29 cellular contexts compared by ENCODE assay signal in the genomic region with DNA sequence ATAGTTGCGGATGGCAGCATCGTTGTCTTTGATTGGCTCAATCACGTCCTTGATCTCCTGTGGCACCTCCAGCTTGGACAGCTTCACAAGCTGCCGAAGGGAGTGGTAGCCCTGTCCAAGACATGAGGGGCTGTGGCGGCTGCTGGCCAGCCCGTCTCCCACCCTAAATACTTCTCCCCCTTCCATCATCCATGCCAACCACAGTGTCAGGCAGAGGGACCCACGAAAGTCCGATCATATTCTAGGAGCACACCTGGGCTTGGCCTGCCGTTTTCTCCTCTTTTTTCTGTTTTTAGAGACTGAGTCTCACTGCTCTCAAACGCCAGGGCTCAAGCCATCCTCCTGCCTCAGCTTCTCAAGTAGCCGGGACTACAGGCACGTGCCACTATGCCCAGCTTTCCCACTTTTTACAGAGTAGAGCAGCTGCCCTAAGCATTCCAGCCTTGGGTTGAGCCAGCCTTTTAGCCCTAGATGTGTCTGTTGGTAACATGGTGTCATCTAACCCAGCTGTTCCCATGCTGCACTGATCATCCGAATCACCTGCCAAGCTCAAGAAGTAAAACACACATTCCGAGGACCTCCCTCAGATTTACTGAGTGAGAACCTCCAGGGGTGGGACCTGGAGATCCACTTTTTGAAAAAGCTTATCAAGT. TPM values are rescaled to one million over a fixed set of nuclear protein-coding genes. Genes with fewer than 3 reads are reported as not detected.
DNase-seq lines count a peak whose midpoint lies in the region; ATAC-seq and TF ChIP-seq lines count a peak whose summit lies in the region.
"Had no signal": no experiment of that assay in that cellular context is flagged by ENCODE, and none has a peak within 500 bp of the region (broad histone marks: within the 10 kb centered on the region; RNA-seq: fewer than 3 reads in every experiment).

No MANE protein-coding gene starts in this region.

- H3K4me1 Mint-ChIP-seq in type B pancreatic cell (ENCODE audit: unreplicated experiment), result peaks cover 9% of the 10 kb centered on the region

- ATAC-seq in psoas muscle, result no peak
- no peak for ATAC-seq in sciatic nerve
- ATAC-seq: activated CD8-positive, alpha-beta T cell treated with anti-CD3 and anti-CD28 coated beads, Interleukin-2, amount 10 ng/mL, durations not matched to agents 7 days and 5 days had no signal

- peak overlapping the region; percentile 46 for H3K27ac Mint-ChIP-seq in type B pancreatic cell
- H3K27ac Mint-ChIP-seq: activated CD8-positive, alpha-beta T cell treated with anti-CD3 and anti-CD28 coated beads, Interleukin-2, amount 10 ng/mL, durations not matched to agents 7 days and 5 days; CD4-positive, CD25-positive, alpha-beta regulatory T cell had no signal

- peaks cover 21% of the 10 kb centered on the region for H3K36me3 Mint-ChIP-seq in type B pancreatic cell

- H3K27me3 ChIP-seq in left ventricle myocardium inferior (ENCODE audit: low read depth) (no peaks in the 10 kb centered on the region), psoas muscle (ENCODE audit: insufficient read depth in 3 of 3, low read length in 2 of 3) (no peaks in the 10 kb centered on the region)

- TF ChIP-seq CTCF in left ventricle myocardium inferior (IDR thresholded peaks at IDR 0.05; ENCODE audit: borderline replicate concordance) (no peak), psoas muscle (IDR thresholded peaks at IDR 0.05) (no peak), type B pancreatic cell (conservative IDR thresholded peaks at IDR 0.05) (no peak)

- DNase-seq in NCI-H2196 (lab: John Stamatoyannopoulos, UW; ENCODE audit: unreplicated experiment) (peak; percentile 7), NCI-H2196 treated with DMSO at 0.1 percent for 48 hours (lab: John Stamatoyannopoulos, UW; ENCODE audit: unreplicated experiment) (no peak), left ventricle myocardium inferior (no peak), psoas muscle (no peak), type B pancreatic cell (ENCODE audit: extremely low spot score, unreplicated experiment) (no peak), NCI-H1417 treated with DMSO at 0.1 percent for 48 hours (lab: John Stamatoyannopoulos, UW) (no peak), sciatic nerve (ENCODE audit: low spot score) (no peak)
- DNase-seq in stimulated activated CD4-positive, alpha-beta T cell treated with anti-CD3 and anti-CD28 coated beads, Interleukin-15, amount 100 ng/mL, for 24 hours, result no peak
- DNase-seq: activated CD4-positive, alpha-beta T cell treated with anti-CD3 and anti-CD28 coated beads for 1 hour; activated CD8-positive, alpha-beta T cell treated with anti-CD3 and anti-CD28 coated beads, Interleukin-2, amount 10 ng/mL, durations not matched to agents 7 days and 5 days; activated gamma-delta T cell treated with Interleukin-2 at 50 U/mL for 16 hours; CD4-positive, CD25-positive, alpha-beta regulatory T cell; NCI-H1436; NCI-H2107; NCI-H446 treated with DMSO at 0.1 percent for 48 hours; NCI-H82; RPMI8226; stimulated activated CD4-positive, alpha-beta T cell treated with anti-CD3 and anti-CD28 coated beads, Interleukin-1b, Interleukin-23, amount 100 ng/mL, for 48 hours; stimulated activated CD8-positive, alpha-beta memory T cell treated with anti-CD3 and anti-CD28 coated beads, Interleukin-4, amount 100 ng/mL, for 48 hours had no signal

- H3K9me3 ChIP-seq in left ventricle myocardium inferior (replicated peaks) (no peaks in the 10 kb centered on the region), psoas muscle (no peaks in the 10 kb centered on the region)
- H3K9me3 ChIP-seq: prostate gland had no signal

- peaks cover 97% of the 10 kb centered on the region for H3K4me1 ChIP-seq in left ventricle myocardium inferior
- H3K4me1 ChIP-seq in psoas muscle, result peaks cover 36% of the 10 kb centered on the region
- H3K4me1 ChIP-seq: prostate gland had no signal

- peak overlapping the region; percentile 98 for H3K27ac ChIP-seq in left ventricle myocardium inferior (replicated peaks)
- H3K27ac ChIP-seq in psoas muscle, result peak overlapping the region; percentile 53
- H3K27ac ChIP-seq: 22Rv1, epithelial cell of prostate, prostate gland, SK-N-MC had no signal

- H3K4me3 Mint-ChIP-seq in type B pancreatic cell, result no peak overlapping the region
- H3K4me3 Mint-ChIP-seq: activated CD8-positive, alpha-beta T cell treated with anti-CD3 and anti-CD28 coated beads, Interleukin-2, amount 10 ng/mL, durations not matched to agents 7 days and 5 days had no signal

- 59 to 80% (median 63%) methylated on average over 14 of the region's 14 CpGs for WGBS in psoas muscle, 3 donors

- H3K36me3 ChIP-seq in left ventricle myocardium inferior (peaks cover 61% of the 10 kb centered on the region), psoas muscle (ENCODE audit: insufficient read depth in 1 of 2, low read depth in 1 of 2) (peaks cover 5 to 90% of the 10 kb centered on the region in 2 donors)

- H3K4me3 ChIP-seq in left ventricle myocardium inferior (peak overlapping the region; percentile 58), psoas muscle (no peak overlapping the region)
- H3K4me3 ChIP-seq: prostate gland, SK-N-MC, skin epidermis had no signal

- no peaks in the 10 kb centered on the region for H3K9me3 Mint-ChIP-seq in type B pancreatic cell
- H3K9me3 Mint-ChIP-seq: CD4-positive, CD25-positive, alpha-beta regulatory T cell had no signal

- H3K27me3 Mint-ChIP-seq in type B pancreatic cell, result no peaks in the 10 kb centered on the region
- H3K27me3 Mint-ChIP-seq: CD4-positive, CD25-positive, alpha-beta regulatory T cell had no signal

- intact Hi-C loops in left ventricle myocardium inferior (cut with micrococcal nuclease) (no loop called here), psoas muscle (cut with DNase I) (no loop called here), sciatic nerve (cut with DNase I) (no loop called here)

RNA-seq across cellular contexts. Expression of gene MTHFR, which starts 10.4 kb away (rescaled TPM):
- total RNA-seq in left ventricle myocardium inferior (40.1 TPM), psoas muscle (10 to 100 TPM; 12.7 to 26.2 (median 17.6) TPM), type B pancreatic cell (ENCODE audit: low replicate concordance) (30.1 and 33.4 TPM in 2 replicates), sciatic nerve (78.3 TPM)
- polyA plus RNA-seq in psoas muscle, result 10 to 100 TPM in 1 of 3 donors, 1 to 10 TPM in 2; 5.8 to 21.7 (median 8.6) TPM

RNA-seq across cellular contexts. Expression of gene CLCN6, which starts 10.6 kb away (rescaled TPM):
- total RNA-seq in left ventricle myocardium inferior (16.1 TPM), psoas muscle (10 to 100 TPM in 1 of 4 donors, 1 to 10 TPM in 3; 5.5 to 17.5 (median 8.1) TPM), type B pancreatic cell (ENCODE audit: low replicate concordance) (21.3 and 31.1 TPM in 2 replicates), sciatic nerve (48.4 TPM)
- 10 to 100 TPM in 1 of 3 donors, 1 to 10 TPM in 2; 6.0 to 12.0 (median 8.3) TPM for polyA plus RNA-seq in psoas muscle

RNA-seq across cellular contexts. Expression of gene C1orf167, which starts 33.4 kb away (rescaled TPM):
- total RNA-seq in left ventricle myocardium inferior (2.5 TPM), psoas muscle (1 to 10 TPM; 1.8 to 5.3 (median 3.4) TPM), type B pancreatic cell (ENCODE audit: low replicate concordance) (0.40 TPM in 1 of 2 replicates, not detected in the other), sciatic nerve (4.1 TPM)
- polyA plus RNA-seq in psoas muscle, result 1 to 10 TPM; 1.9 to 2.5 (median 2.1) TPM
- total RNA-seq: activated CD8-positive, alpha-beta T cell treated with anti-CD3 and anti-CD28 coated beads, Interleukin-2, amount 10 ng/mL, durations not matched to agents 7 days and 5 days; CD4-positive, CD25-positive, alpha-beta regulatory T cell; chondrocyte; mononuclear cell; T-helper 1 cell treated with Interleukin-12 subunit alpha and Interleukin-12 subunit beta and Interleukin-4 antibody, amounts not matched to agents 30 ng/mL and 1 ng/mL, for 36 hours had no signal
- polyA plus RNA-seq: keratinocyte had no signal

RNA-seq across cellular contexts. Expression of gene NPPA, which starts 52.2 kb away (rescaled TPM):
- 1,100 TPM for total RNA-seq in left ventricle myocardium inferior
- total RNA-seq in psoas muscle, result 1 to 10 TPM in 2 of 4 donors, under 1 TPM in 2; 0.28 to 2.1 (median 0.92) TPM
- 1 to 10 TPM in 1 of 3 donors, under 1 TPM in 2; 0.08 to 3.6 (median 0.13) TPM for polyA plus RNA-seq in psoas muscle
- not detected in 2 replicates for total RNA-seq in type B pancreatic cell (ENCODE audit: low replicate concordance)
- 0.45 TPM for total RNA-seq in sciatic nerve
- total RNA-seq: activated CD8-positive, alpha-beta T cell treated with anti-CD3 and anti-CD28 coated beads, Interleukin-2, amount 10 ng/mL, durations not matched to agents 7 days and 5 days; CD4-positive, CD25-positive, alpha-beta regulatory T cell; chondrocyte; mononuclear cell; T-helper 1 cell treated with Interleukin-12 subunit alpha and Interleukin-12 subunit beta and Interleukin-4 antibody, amounts not matched to agents 30 ng/mL and 1 ng/mL, for 36 hours; urinary bladder had no signal
- polyA plus RNA-seq: CD4-positive, CD25-positive, alpha-beta regulatory T cell; keratinocyte had no signal

RNA-seq across cellular contexts. Expression of gene AGTRAP, which starts 59.4 kb away (rescaled TPM):
- total RNA-seq in left ventricle myocardium inferior (16.6 TPM), psoas muscle (10 to 100 TPM; 28.5 to 46.0 (median 42.2) TPM), type B pancreatic cell (ENCODE audit: low replicate concordance) (38.0 and 38.6 TPM in 2 replicates), sciatic nerve (32.8 TPM)
- polyA plus RNA-seq in psoas muscle, result 100 to 1,000 TPM in 2 of 3 donors, 10 to 100 TPM in 1; 36.9 to 179 (median 138) TPM
